In the genomic region with DNA sequence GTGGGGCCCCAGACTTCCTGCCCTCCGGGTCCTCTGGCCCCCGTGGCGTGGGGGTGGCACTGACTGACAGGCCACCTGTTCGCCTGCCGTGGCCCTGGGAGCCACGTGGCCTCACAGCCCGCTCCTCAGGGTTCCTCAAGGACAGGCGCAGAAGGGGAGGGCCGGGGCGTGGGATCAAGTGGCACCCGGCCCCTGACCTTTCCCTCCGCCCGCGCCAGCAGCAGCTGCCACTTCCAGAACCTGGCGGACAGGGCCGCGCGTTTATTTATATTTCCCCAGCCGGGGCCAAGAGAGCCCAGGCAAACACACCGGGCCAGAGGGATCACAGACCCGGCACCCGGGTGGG, we compare ENCODE assay signal across 1 cellular context.
TF ChIP-seq lines count a peak whose summit lies in the region.

No MANE protein-coding gene starts in this region.

TF ChIP-seq in HepG2, 621 proteins besides CTCF, POLR2A, EP300 and RAD21 (continued from another document):
- TF ChIP-seq, protein P1, sequence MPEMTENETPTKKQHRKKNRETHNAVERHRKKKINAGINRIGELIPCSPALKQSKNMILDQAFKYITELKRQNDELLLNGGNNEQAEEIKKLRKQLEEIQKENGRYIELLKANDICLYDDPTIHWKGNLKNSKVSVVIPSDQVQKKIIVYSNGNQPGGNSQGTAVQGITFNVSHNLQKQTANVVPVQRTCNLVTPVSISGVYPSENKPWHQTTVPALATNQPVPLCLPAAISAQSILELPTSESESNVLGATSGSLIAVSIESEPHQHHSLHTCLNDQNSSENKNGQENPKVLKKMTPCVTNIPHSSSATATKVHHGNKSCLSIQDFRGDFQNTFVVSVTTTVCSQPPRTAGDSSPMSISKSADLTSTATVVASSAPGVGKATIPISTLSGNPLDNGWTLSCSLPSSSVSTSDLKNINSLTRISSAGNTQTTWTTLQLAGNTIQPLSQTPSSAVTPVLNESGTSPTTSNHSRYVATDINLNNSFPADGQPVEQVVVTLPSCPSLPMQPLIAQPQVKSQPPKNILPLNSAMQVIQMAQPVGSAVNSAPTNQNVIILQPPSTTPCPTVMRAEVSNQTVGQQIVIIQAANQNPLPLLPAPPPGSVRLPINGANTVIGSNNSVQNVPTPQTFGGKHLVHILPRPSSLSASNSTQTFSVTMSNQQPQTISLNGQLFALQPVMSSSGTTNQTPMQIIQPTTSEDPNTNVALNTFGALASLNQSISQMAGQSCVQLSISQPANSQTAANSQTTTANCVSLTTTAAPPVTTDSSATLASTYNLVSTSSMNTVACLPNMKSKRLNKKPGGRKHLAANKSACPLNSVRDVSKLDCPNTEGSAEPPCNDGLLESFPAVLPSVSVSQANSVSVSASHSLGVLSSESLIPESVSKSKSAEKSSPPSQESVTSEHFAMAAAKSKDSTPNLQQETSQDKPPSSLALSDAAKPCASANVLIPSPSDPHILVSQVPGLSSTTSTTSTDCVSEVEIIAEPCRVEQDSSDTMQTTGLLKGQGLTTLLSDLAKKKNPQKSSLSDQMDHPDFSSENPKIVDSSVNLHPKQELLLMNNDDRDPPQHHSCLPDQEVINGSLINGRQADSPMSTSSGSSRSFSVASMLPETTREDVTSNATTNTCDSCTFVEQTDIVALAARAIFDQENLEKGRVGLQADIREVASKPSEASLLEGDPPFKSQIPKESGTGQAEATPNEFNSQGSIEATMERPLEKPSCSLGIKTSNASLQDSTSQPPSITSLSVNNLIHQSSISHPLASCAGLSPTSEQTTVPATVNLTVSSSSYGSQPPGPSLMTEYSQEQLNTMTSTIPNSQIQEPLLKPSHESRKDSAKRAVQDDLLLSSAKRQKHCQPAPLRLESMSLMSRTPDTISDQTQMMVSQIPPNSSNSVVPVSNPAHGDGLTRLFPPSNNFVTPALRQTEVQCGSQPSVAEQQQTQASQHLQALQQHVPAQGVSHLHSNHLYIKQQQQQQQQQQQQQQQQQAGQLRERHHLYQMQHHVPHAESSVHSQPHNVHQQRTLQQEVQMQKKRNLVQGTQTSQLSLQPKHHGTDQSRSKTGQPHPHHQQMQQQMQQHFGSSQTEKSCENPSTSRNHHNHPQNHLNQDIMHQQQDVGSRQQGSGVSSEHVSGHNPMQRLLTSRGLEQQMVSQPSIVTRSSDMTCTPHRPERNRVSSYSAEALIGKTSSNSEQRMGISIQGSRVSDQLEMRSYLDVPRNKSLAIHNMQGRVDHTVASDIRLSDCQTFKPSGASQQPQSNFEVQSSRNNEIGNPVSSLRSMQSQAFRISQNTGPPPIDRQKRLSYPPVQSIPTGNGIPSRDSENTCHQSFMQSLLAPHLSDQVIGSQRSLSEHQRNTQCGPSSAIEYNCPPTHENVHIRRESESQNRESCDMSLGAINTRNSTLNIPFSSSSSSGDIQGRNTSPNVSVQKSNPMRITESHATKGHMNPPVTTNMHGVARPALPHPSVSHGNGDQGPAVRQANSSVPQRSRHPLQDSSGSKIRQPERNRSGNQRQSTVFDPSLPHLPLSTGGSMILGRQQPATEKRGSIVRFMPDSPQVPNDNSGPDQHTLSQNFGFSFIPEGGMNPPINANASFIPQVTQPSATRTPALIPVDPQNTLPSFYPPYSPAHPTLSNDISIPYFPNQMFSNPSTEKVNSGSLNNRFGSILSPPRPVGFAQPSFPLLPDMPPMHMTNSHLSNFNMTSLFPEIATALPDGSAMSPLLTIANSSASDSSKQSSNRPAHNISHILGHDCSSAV (CRISPR knock-in tag; IDR thresholded peaks at IDR 0.05; ENCODE audit: borderline replicate concordance): no peak
- TF ChIP-seq ZNF296 (CRISPR knock-in tag; conservative IDR thresholded peaks at IDR 0.05) (no peak), NCOA2 (CRISPR knock-in tag; IDR thresholded peaks at IDR 0.05) (0 out of 2 replicates have a peak, but pooled peaks have one; percentile 33), ZFY (CRISPR knock-in tag; IDR thresholded peaks at IDR 0.05) (0 out of 2 replicates have a peak, but pooled peaks have one; percentile 31), HNF1B (CRISPR knock-in tag; IDR thresholded peaks at IDR 0.05) (peak; percentile 52; the same call in 1 of the 2 replicates), ELF4 (CRISPR knock-in tag; IDR thresholded peaks at IDR 0.05; ENCODE audit: borderline replicate concordance) (no peak), BCLAF1 (IDR thresholded peaks at IDR 0.05) (no peak), SKIL (CRISPR knock-in tag; IDR thresholded peaks at IDR 0.05; ENCODE audit: borderline replicate concordance) (peak; percentile 71), KLF9 (CRISPR knock-in tag; IDR thresholded peaks at IDR 0.05; ENCODE audit: low read depth) (no peak), PPARG (CRISPR knock-in tag; conservative IDR thresholded peaks at IDR 0.05) (0 out of 2 replicates have a peak, but pooled peaks have one; percentile 25), ELK4 (CRISPR knock-in tag; IDR thresholded peaks at IDR 0.05; ENCODE audit: borderline replicate concordance) (no peak), ZBTB20 (CRISPR knock-in tag; IDR thresholded peaks at IDR 0.05; ENCODE audit: borderline replicate concordance, low read depth) (peak; percentile 39; the same call in 1 of the 2 replicates), ZMYM3 (CRISPR knock-in tag; IDR thresholded peaks at IDR 0.05) (peak; percentile 62), RBFOX2 (IDR thresholded peaks at IDR 0.05; ENCODE audit: low read depth, low read length) (0 out of 2 replicates have a peak, but pooled peaks have one; percentile 38), ZBTB38 (CRISPR knock-in tag; IDR thresholded peaks at IDR 0.05) (peak; percentile 54; the same call in 1 of the 2 replicates), ZNF253 (CRISPR knock-in tag; IDR thresholded peaks at IDR 0.05; ENCODE audit: borderline replicate concordance) (no peak)
- TF ChIP-seq, protein P2, sequence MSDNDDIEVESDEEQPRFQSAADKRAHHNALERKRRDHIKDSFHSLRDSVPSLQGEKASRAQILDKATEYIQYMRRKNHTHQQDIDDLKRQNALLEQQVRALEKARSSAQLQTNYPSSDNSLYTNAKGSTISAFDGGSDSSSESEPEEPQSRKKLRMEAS (IDR thresholded peaks at IDR 0.05): peak; percentile 90
- TF ChIP-seq, protein P3, sequence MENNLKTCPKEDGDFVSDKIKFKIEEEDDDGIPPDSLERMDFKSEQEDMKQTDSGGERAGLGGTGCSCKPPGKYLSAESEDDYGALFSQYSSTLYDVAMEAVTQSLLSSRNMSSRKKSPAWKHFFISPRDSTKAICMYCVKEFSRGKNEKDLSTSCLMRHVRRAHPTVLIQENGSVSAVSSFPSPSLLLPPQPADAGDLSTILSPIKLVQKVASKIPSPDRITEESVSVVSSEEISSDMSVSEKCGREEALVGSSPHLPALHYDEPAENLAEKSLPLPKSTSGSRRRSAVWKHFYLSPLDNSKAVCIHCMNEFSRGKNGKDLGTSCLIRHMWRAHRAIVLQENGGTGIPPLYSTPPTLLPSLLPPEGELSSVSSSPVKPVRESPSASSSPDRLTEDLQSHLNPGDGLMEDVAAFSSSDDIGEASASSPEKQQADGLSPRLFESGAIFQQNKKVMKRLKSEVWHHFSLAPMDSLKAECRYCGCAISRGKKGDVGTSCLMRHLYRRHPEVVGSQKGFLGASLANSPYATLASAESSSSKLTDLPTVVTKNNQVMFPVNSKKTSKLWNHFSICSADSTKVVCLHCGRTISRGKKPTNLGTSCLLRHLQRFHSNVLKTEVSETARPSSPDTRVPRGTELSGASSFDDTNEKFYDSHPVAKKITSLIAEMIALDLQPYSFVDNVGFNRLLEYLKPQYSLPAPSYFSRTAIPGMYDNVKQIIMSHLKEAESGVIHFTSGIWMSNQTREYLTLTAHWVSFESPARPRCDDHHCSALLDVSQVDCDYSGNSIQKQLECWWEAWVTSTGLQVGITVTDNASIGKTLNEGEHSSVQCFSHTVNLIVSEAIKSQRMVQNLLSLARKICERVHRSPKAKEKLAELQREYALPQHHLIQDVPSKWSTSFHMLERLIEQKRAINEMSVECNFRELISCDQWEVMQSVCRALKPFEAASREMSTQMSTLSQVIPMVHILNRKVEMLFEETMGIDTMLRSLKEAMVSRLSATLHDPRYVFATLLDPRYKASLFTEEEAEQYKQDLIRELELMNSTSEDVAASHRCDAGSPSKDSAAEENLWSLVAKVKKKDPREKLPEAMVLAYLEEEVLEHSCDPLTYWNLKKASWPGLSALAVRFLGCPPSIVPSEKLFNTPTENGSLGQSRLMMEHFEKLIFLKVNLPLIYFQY (CRISPR knock-in tag; IDR thresholded peaks at IDR 0.05; ENCODE audit: borderline replicate concordance): peak; percentile 72; the same call in 1 of the 2 replicates
